31 cellular contexts compared by ENCODE assay signal in the genomic region with DNA sequence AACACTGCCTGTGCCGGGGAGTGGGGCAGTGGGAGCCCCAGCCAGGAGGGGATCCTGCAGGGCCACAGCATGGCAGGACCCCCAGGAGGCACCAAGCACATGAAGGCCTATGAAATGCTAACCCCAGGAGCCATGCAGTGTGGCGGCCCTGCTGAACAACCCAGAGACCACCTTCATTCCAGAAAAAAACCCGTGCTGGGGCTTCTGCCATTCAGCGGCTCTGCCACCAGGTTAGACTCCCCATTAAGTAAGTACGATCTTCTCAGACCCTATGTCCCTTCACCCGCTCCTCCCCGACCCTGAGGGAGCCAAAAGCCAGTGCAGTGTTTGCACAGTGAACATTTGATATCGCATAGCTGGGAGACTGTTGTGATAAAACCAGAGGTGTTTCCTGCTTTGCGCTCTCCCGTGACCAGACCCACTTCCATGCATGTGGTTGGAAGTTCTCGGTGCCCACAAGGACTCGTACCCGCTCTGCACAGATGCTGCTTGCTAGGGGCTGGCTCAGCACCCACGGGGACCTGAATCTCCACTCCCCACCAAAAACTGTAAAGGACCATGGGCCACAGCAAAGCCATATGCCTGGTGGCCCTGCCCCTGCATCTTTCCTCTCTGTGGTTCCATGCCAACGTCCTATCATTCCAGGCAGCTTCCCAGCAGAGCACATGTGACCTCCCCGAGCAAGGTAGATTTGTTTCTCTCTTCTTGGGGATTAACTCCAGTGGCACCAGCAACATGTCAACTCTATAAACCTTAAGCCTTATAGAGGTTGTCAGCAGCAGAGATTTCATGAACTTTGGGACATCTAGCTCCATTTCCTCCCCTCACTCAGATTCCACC. TPM values are rescaled to one million over a fixed set of nuclear protein-coding genes. Genes with fewer than 3 reads are reported as not detected.
A peak's percentile ranks its signal among the peaks of the same experiment; 100 is the strongest.
DNase-seq lines count a peak whose midpoint lies in the region; ATAC-seq and TF ChIP-seq lines count a peak whose summit lies in the region.
"Had no signal": no experiment of that assay in that cellular context is flagged by ENCODE, and none has a peak within 500 bp of the region (broad histone marks: within the 10 kb centered on the region; RNA-seq: fewer than 3 reads in every experiment).

No MANE protein-coding gene starts in this region.

- no peak overlapping the region for H3K4me2 ChIP-seq in GM23338

- no peak overlapping the region for H3K27ac Mint-ChIP-seq in GM23338
- no peak overlapping the region for H3K27ac Mint-ChIP-seq in activated naive CD4-positive, alpha-beta T cell treated with anti-CD3 and anti-CD28 coated beads for 36 hours
- H3K27ac Mint-ChIP-seq: activated CD4-positive, alpha-beta T cell treated with anti-CD3 and anti-CD28 coated beads for 36 hours; activated naive CD4-positive, alpha-beta T cell treated with anti-CD3 and anti-CD28 coated beads, Interleukin-2, amount 10 ng/mL, durations not matched to agents 7 days and 5 days; CD4-positive, alpha-beta T cell; endodermal cell; natural killer cell; T-helper 17 cell had no signal

- no peaks in the 10 kb centered on the region for H3K79me2 ChIP-seq in GM23338 (replicated peaks; ENCODE audit: insufficient read depth)
- H3K79me2 ChIP-seq: parathyroid adenoma had no signal

- H3K27me3 Mint-ChIP-seq in GM23338 (ENCODE audit: insufficient read depth, low read depth, poor library complexity), result peaks cover 9% of the 10 kb centered on the region
- H3K27me3 Mint-ChIP-seq in activated naive CD4-positive, alpha-beta T cell treated with anti-CD3 and anti-CD28 coated beads for 36 hours (ENCODE audit: low read depth), result peaks cover 4% of the 10 kb centered on the region

- peaks cover 25% of the 10 kb centered on the region for H3K4me1 Mint-ChIP-seq in GM23338
- H3K4me1 Mint-ChIP-seq in activated naive CD4-positive, alpha-beta T cell treated with anti-CD3 and anti-CD28 coated beads for 36 hours (ENCODE audit: low read depth), result peaks cover 4% of the 10 kb centered on the region

- H3K27ac ChIP-seq in heart right ventricle (no peak overlapping the region), GM23338 (ENCODE audit: low read depth) (no peak overlapping the region)
- H3K27ac ChIP-seq: breast epithelium, esophagus squamous epithelium, left ventricle myocardium inferior, parathyroid adenoma, right lobe of liver, tibial artery had no signal

- 61 to 64% methylated on average over 16 of the region's 16 CpGs for WGBS in heart right ventricle, 2 donors

- CTCF ChIA-PET in activated naive CD4-positive, alpha-beta T cell treated with anti-CD3 and anti-CD28 coated beads for 36 hours (lab: Charles Lee), result interaction anchor here (0.5 kb wide), 1 partner anchor 24 kb away, joined by 3 read pairs; no protein-coding TSS in a partner anchor

- H3K36me3 ChIP-seq in heart right ventricle (no peaks in the 10 kb centered on the region), GM23338 (ENCODE audit: insufficient read depth) (no peaks in the 10 kb centered on the region)
- H3K36me3 ChIP-seq: breast epithelium, esophagus squamous epithelium, HAP-1, left ventricle myocardium inferior, right lobe of liver, tibial artery had no signal

- H3F3A ChIP-seq in GM23338 (replicated peaks; ENCODE audit: low read depth), result no peaks in the 10 kb centered on the region

- H3K4me3 Mint-ChIP-seq in GM23338, result no peak overlapping the region
- H3K4me3 Mint-ChIP-seq in activated naive CD4-positive, alpha-beta T cell treated with anti-CD3 and anti-CD28 coated beads for 36 hours, result no peak overlapping the region
- H3K4me3 Mint-ChIP-seq: activated CD4-positive, alpha-beta T cell treated with anti-CD3 and anti-CD28 coated beads for 36 hours; activated naive CD4-positive, alpha-beta T cell treated with anti-CD3 and anti-CD28 coated beads, Interleukin-2, amount 10 ng/mL, durations not matched to agents 7 days and 5 days; activated T-cell treated with anti-CD3 and anti-CD28 coated beads, Interleukin-2, amount 50 U/mL, for 4 hours; CD4-positive, alpha-beta T cell; endodermal cell; natural killer cell; stimulated activated naive CD8-positive, alpha-beta T cell treated with anti-CD3 and anti-CD28 coated beads, Interleukin-15, amount 100 ng/mL, for 72 hours; T-helper 17 cell had no signal

- H3K4me3 ChIP-seq in heart right ventricle (no peak overlapping the region), GM23338 (no peak overlapping the region)
- H3K4me3 ChIP-seq: breast epithelium, esophagus squamous epithelium, HAP-1, left ventricle myocardium inferior, right lobe of liver, tibial artery had no signal

- H3K4me1 ChIP-seq in heart right ventricle (peaks cover 0 to 21% (median 3%) of the 10 kb centered on the region in 9 donors), GM23338 (ENCODE audit: insufficient read depth) (peaks cover 4% of the 10 kb centered on the region; the same call in 1 of the 2 replicates)
- H3K4me1 ChIP-seq: parathyroid adenoma, right lobe of liver had no signal

- no peaks in the 10 kb centered on the region for H3K9me3 Mint-ChIP-seq in GM23338
- H3K9me3 Mint-ChIP-seq in activated naive CD4-positive, alpha-beta T cell treated with anti-CD3 and anti-CD28 coated beads for 36 hours, result no peaks in the 10 kb centered on the region
- H3K9me3 Mint-ChIP-seq: activated naive CD4-positive, alpha-beta T cell treated with anti-CD3 and anti-CD28 coated beads, Interleukin-2, amount 10 ng/mL, durations not matched to agents 7 days and 5 days; activated T-cell treated with anti-CD3 and anti-CD28 coated beads, Interleukin-2, amount 50 U/mL, for 4 hours; CD4-positive, alpha-beta T cell; endodermal cell; natural killer cell; stimulated activated naive CD8-positive, alpha-beta T cell treated with anti-CD3 and anti-CD28 coated beads, Interleukin-15, amount 100 ng/mL, for 72 hours had no signal

- TF ChIP-seq CTCF in heart right ventricle (IDR thresholded peaks at IDR 0.05), result no peak
- no peak for TF ChIP-seq CTCF in GM23338 (conservative IDR thresholded peaks at IDR 0.05; ENCODE audit: low read depth in 2 of 2)
- no peak for TF ChIP-seq CTCF in GM13977 (IDR thresholded peaks at IDR 0.05; ENCODE audit: extremely low read depth, insufficient read depth, missing control alignments)

- in situ Hi-C loops in GM13977 (cut with MboI; ENCODE audit: low pct_unique_long_range_greater_than_20kb, low sequenced_read_pairs, unreplicated experiment), result no loop called here

- H4K20me1 ChIP-seq in GM23338 (replicated peaks; ENCODE audit: insufficient read depth), result no peaks in the 10 kb centered on the region

- DNase-seq in left ventricle myocardium superior, result no peak
- DNase-seq in heart right ventricle, result no peak
- no peak for DNase-seq in GM23338 (ENCODE audit: low spot score)
- no peak for DNase-seq in left colon
- DNase-seq in GM13977 (ENCODE audit: low spot score), result no peak
- DNase-seq in retina, result no peak
- no peak for DNase-seq in activated naive CD4-positive, alpha-beta T cell treated with anti-CD3 and anti-CD28 coated beads for 36 hours
- DNase-seq: activated CD4-positive, alpha-beta T cell treated with anti-CD3 and anti-CD28 coated beads for 36 hours; activated naive CD4-positive, alpha-beta T cell treated with anti-CD3 and anti-CD28 coated beads, Interleukin-2, amount 10 ng/mL, durations not matched to agents 7 days and 5 days; activated T-cell treated with anti-CD3 and anti-CD28 coated beads, Interleukin-2, amount 50 U/mL, for 4 hours; amniotic stem cell; CD4-positive, alpha-beta T cell; cortex of kidney; endodermal cell; esophagus squamous epithelium; hippocampal formation; Kasumi-1; left ventricle myocardium inferior; midbrain; MV-4-11; natural killer cell; right lobe of liver; stimulated activated naive CD8-positive, alpha-beta T cell treated with anti-CD3 and anti-CD28 coated beads, Interleukin-15, amount 100 ng/mL, for 72 hours; T-helper 17 cell; tibial artery had no signal

- peaks cover 0 to 10% (median 5%) of the 10 kb centered on the region in 7 donors for H3K27me3 ChIP-seq in heart right ventricle
- no peaks in the 10 kb centered on the region for H3K27me3 ChIP-seq in GM23338 (ENCODE audit: insufficient read depth)
- H3K27me3 ChIP-seq: right lobe of liver had no signal

- 0 out of 2 replicates have a peak overlapping the region, but pooled peaks have one; percentile 38 for H2AFZ ChIP-seq in GM23338
- H2AFZ ChIP-seq: parathyroid adenoma had no signal

- H3K36me3 Mint-ChIP-seq in GM23338 (ENCODE audit: low read depth), result no peaks in the 10 kb centered on the region
- no peaks in the 10 kb centered on the region for H3K36me3 Mint-ChIP-seq in activated naive CD4-positive, alpha-beta T cell treated with anti-CD3 and anti-CD28 coated beads for 36 hours (ENCODE audit: low read depth)
- H3K36me3 Mint-ChIP-seq: activated naive CD4-positive, alpha-beta T cell treated with anti-CD3 and anti-CD28 coated beads, Interleukin-2, amount 10 ng/mL, durations not matched to agents 7 days and 5 days; natural killer cell had no signal

- no peaks in the 10 kb centered on the region for H3K9me3 ChIP-seq in heart right ventricle
- H3K9me3 ChIP-seq: breast epithelium, esophagus squamous epithelium, HAP-1, left ventricle myocardium inferior, right lobe of liver, tibial artery had no signal

- ATAC-seq in left ventricle myocardium superior (peak; percentile 41), heart right ventricle (no peak), GM23338 (no peak), left colon (peak; percentile 32)
- ATAC-seq: activated CD4-positive, alpha-beta T cell treated with anti-CD3 and anti-CD28 coated beads for 36 hours; activated T-cell treated with anti-CD3 and anti-CD28 coated beads, Interleukin-2, amount 50 U/mL, for 4 hours; HepG2; natural killer cell; right lobe of liver; stimulated activated naive CD8-positive, alpha-beta T cell treated with anti-CD3 and anti-CD28 coated beads, Interleukin-15, amount 100 ng/mL, for 72 hours; T-helper 17 cell had no signal

- intact Hi-C loops in left ventricle myocardium superior (cut with micrococcal nuclease) (no loop called here), heart right ventricle (cut with DNase I) (no loop called here), left colon (cut with DNase I, micrococcal nuclease) (no loop called here)
- intact Hi-C loops in activated naive CD4-positive, alpha-beta T cell treated with anti-CD3 and anti-CD28 coated beads for 36 hours (cut with micrococcal nuclease), result loop anchor here (10.0 kb wide), 1 partner anchor 296 kb away; no protein-coding TSS in a partner anchor

- H3K9me2 ChIP-seq in GM23338 (ENCODE audit: insufficient read depth), result no peaks in the 10 kb centered on the region

TF ChIP-seq in GM23338, 12 proteins besides CTCF, POLR2A, EP300 and RAD21 (continues in another document):
- no peak for TF ChIP-seq EZH2phosphoT487 (IDR thresholded peaks at IDR 0.05; ENCODE audit: unreplicated experiment)

RNA-seq across cellular contexts. Expression of a gene that starts 5.3 kb away (rescaled TPM):
- total RNA-seq in left ventricle myocardium superior, result not detected
- not detected for total RNA-seq in heart right ventricle
- polyA plus RNA-seq in heart right ventricle, result not detected
- 0.07 TPM in 1 of 2 replicates, not detected in the other for total RNA-seq in GM23338 (2014; rRNA removed; shearing (Covaris generic))
- polyA plus RNA-seq in GM23338 (2016; fragmentation: Nextera tagmentation; extraction: Ambion mirVana), result 0.15 TPM in 1 of 2 replicates, not detected in the other
- total RNA-seq in left colon, result under 1 TPM; 0.18 to 0.31 TPM
- not detected for total RNA-seq in activated naive CD4-positive, alpha-beta T cell treated with anti-CD3 and anti-CD28 coated beads for 36 hours
- total RNA-seq: activated CD4-positive, alpha-beta T cell treated with anti-CD3 and anti-CD28 coated beads for 36 hours; activated T-cell treated with anti-CD3 and anti-CD28 coated beads, Interleukin-2, amount 50 U/mL, for 4 hours; breast epithelium; CD4-positive, alpha-beta T cell; endodermal cell; left ventricle myocardium inferior; natural killer cell; NCI-H460; right lobe of liver; RPMI7951; T-helper 17 cell had no signal

Comparison
In these comparisons a context has a peak if more than half of its experiments do, and no peak if none do; other contexts are left out.
1. ATAC-seq: peak in left ventricle myocardium superior (single experiment) and left colon (single experiment); none in heart right ventricle (0 of 8) and GM23338 (single experiment).